Comparison of ENCODE assay signal across 1 cellular context in the genomic region with DNA sequence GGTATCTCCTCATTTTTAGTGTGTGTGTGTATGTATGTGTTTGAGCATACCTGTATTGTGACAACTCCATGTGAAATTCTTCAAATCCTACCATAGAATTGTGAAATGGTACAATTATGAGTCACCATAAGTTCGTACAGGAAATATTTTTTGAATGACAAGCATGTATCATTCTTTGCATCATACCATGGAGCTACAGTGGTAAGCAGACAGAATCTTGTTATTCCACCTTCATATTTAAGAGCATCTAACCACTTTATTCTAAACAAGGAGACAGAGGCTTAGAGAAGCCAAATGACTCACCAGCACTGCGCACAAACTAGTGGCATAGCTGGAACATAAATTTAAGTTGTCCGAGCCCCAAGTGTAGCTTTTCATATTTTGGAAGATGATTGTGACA.
TF ChIP-seq lines count a peak whose summit lies in the region.

No MANE protein-coding gene starts in this region.

TF ChIP-seq in HepG2, 621 proteins besides CTCF, POLR2A, EP300 and RAD21:
- TF ChIP-seq ZNF883 (CRISPR knock-in tag; IDR thresholded peaks at IDR 0.05; ENCODE audit: not compliant biosample characterization), result no peak
- peak; percentile 17; the same call in 1 of the 2 replicates for TF ChIP-seq ARID3A (IDR thresholded peaks at IDR 0.05; ENCODE audit: low read depth, low read length)
- TF ChIP-seq CEBPB (IDR thresholded peaks at IDR 0.05; ENCODE audit: borderline replicate concordance, low read depth, low read length), result peak; percentile 13; the same call in 1 of the 2 replicates
- no peak for TF ChIP-seq MED8 (CRISPR knock-in tag; IDR thresholded peaks at IDR 0.05; ENCODE audit: insufficient replicate concordance)
- TF ChIP-seq ZNF782 (CRISPR knock-in tag; IDR thresholded peaks at IDR 0.05; ENCODE audit: borderline replicate concordance), result no peak
